Comparison of ENCODE assay signal across 19 cellular contexts in the genomic region with DNA sequence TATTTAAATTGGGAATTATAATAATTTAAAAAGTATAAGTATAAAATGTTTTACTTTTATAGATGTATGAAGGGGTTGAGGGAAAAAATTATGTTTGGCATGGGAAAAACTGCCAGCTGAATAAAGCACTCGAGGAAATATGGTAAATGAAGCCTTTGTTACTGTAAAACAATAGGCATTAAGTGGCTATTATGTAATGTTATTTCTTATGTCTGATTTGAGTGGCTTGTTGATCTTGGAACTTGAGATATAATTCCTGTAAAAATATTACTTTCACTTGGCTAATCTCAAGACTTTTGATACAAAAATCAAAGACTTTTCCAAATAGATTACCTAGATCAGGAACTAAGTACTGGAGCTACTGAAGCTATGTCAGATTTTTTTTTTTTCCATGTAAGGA.
DNase-seq lines count a peak whose midpoint lies in the region; ATAC-seq and TF ChIP-seq lines count a peak whose summit lies in the region.
"Had no signal": no experiment of that assay in that cellular context is flagged by ENCODE, and none has a peak within 500 bp of the region (broad histone marks: within the 10 kb centered on the region; RNA-seq: fewer than 3 reads in every experiment).

No MANE protein-coding gene starts in this region.

- no peak for ATAC-seq in foreskin keratinocyte
- no peak for ATAC-seq in HG03196 (IDR thresholded peaks at IDR 0.05; ENCODE audit: unreplicated experiment)
- ATAC-seq in left colon, result no peak
- ATAC-seq: CD8-positive, alpha-beta T cell; HCT116 had no signal

- intact Hi-C loops in MCF 10A (cut with micrococcal nuclease) (loop anchor here (5.0 kb wide), 1 partner anchor 194 kb away; no protein-coding TSS in a partner anchor), left colon (cut with DNase I, micrococcal nuclease) (no loop called here)

- TF ChIP-seq CTCF in MCF 10A (IDR thresholded peaks at IDR 0.05; ENCODE audit: unreplicated experiment), result no peak
- no peak for TF ChIP-seq CTCF in foreskin keratinocyte (conservative IDR thresholded peaks at IDR 0.05)

- no peak overlapping the region for H3K4me3 ChIP-seq in skeletal muscle tissue (ENCODE audit: low read length in 3 of 3)
- H3K4me3 ChIP-seq: GM23248, Peyer's patch had no signal

- no peaks in the 10 kb centered on the region for H3K36me3 ChIP-seq in skeletal muscle tissue (ENCODE audit: control insufficient read depth in 3 of 3, insufficient read depth in 3 of 3, low read length in 3 of 3)
- H3K36me3 ChIP-seq: Peyer's patch had no signal

- H3K4me3 Mint-ChIP-seq in MCF 10A (ENCODE audit: unreplicated experiment), result no peak overlapping the region
- H3K4me3 Mint-ChIP-seq: CD8-positive, alpha-beta T cell had no signal

- H3K4me1 ChIP-seq in foreskin keratinocyte, result peaks cover 71% of the 10 kb centered on the region
- peaks cover 31 to 60% (median 38%) of the 10 kb centered on the region in 3 donors for H3K4me1 ChIP-seq in skeletal muscle tissue (ENCODE audit: control insufficient read depth in 3 of 3, insufficient read depth in 3 of 3, low read length in 3 of 3)

- CTCF ChIA-PET in MCF 10A (lab: Yijun Ruan, JAX), result interaction anchor here (0.5 to 3.0 kb wide), 9 partner anchors 9 to 655 kb away, joined by 3 to 9 read pairs (median 3); no protein-coding TSS in a partner anchor

- DNase-seq in NCI-H2029 treated with DMSO at 0.1 percent for 48 hours (lab: John Stamatoyannopoulos, UW) (peak; percentile 30), NCI-H2029 (lab: John Stamatoyannopoulos, UW) (no peak), MCF 10A (ENCODE audit: unreplicated experiment) (no peak), foreskin keratinocyte (no peak), foreskin melanocyte (no peak), left colon (no peak)
- DNase-seq: CD8-positive, alpha-beta T cell; DND-41; GDM1; GM23248; NCI-H146; NCI-H2171; NCI-H446 treated with DMSO at 0.1 percent for 48 hours; NCI-H774; Peyer's patch had no signal

- no TSS peak for BruUV-seq in MCF 10A (replicated peaks; lab: Mats Ljungman, UMichigan)

- no peaks in the 10 kb centered on the region for H3K27me3 ChIP-seq in foreskin keratinocyte
- H3K27me3 ChIP-seq in skeletal muscle tissue (ENCODE audit: control insufficient read depth in 3 of 3, insufficient read depth in 3 of 3, low read length in 3 of 3), result no peaks in the 10 kb centered on the region
- H3K27me3 ChIP-seq: Peyer's patch had no signal

- H3K9me3 Mint-ChIP-seq in MCF 10A (ENCODE audit: unreplicated experiment), result no peaks in the 10 kb centered on the region
- H3K9me3 Mint-ChIP-seq: CD8-positive, alpha-beta T cell had no signal

- H3K4me1 Mint-ChIP-seq in MCF 10A (ENCODE audit: insufficient read depth, unreplicated experiment), result peaks cover 66% of the 10 kb centered on the region

- no peak overlapping the region for H3K9ac ChIP-seq in skeletal muscle tissue (ENCODE audit: low read depth in 1 of 3, low read length in 3 of 3)
- H3K9ac ChIP-seq: GM23248 had no signal

- peak overlapping the region; percentile 99 for H3K27ac ChIP-seq in foreskin keratinocyte
- H3K27ac ChIP-seq in skeletal muscle tissue (ENCODE audit: low read depth, low read length), result peak overlapping the region; percentile 92
- H3K27ac ChIP-seq: 22Rv1, GM23248, Peyer's patch had no signal

- H3K9me3 ChIP-seq in skeletal muscle tissue (ENCODE audit: control insufficient read depth in 3 of 3, low read length in 3 of 3), result no peaks in the 10 kb centered on the region
- H3K9me3 ChIP-seq: Peyer's patch had no signal

- peak overlapping the region; percentile 92 for H3K27ac Mint-ChIP-seq in MCF 10A (ENCODE audit: low read depth, unreplicated experiment)
- H3K27ac Mint-ChIP-seq: CD8-positive, alpha-beta T cell had no signal

- H3K27me3 Mint-ChIP-seq in MCF 10A (ENCODE audit: insufficient read depth, unreplicated experiment), result no peaks in the 10 kb centered on the region

- POLR2A ChIA-PET in MCF 10A (lab: Yijun Ruan, JAX), result interaction anchor here (0.6 to 8.1 kb wide), 14 partner anchors 8 to 254 kb away, joined by 3 to 191 read pairs (median 6); no protein-coding TSS in a partner anchor

- peaks cover 8% of the 10 kb centered on the region for H3K36me3 Mint-ChIP-seq in MCF 10A (ENCODE audit: insufficient read depth, unreplicated experiment)
- H3K36me3 Mint-ChIP-seq: CD8-positive, alpha-beta T cell had no signal
